ENCODE assay signal across 21 cellular contexts in genomic region chr7:159028456-159029401, GRCh38.
DNase-seq lines count a peak whose midpoint lies in the region; ATAC-seq, FAIRE-seq and TF ChIP-seq lines count a peak whose summit lies in the region.
"Had no signal": no experiment of that assay in that cellular context is flagged by ENCODE, and none has a peak within 500 bp of the region (broad histone marks: within the 10 kb centered on the region; RNA-seq: fewer than 3 reads in every experiment).

No MANE protein-coding gene starts in this region.

- BruUV-seq in K562 (replicated peaks; lab: Mats Ljungman, UMichigan): no TSS peak

- POLR2A ChIA-PET in activated naive CD8-positive, alpha-beta T cell treated with anti-CD3 and anti-CD28 coated beads, Interleukin-2, amount 10 ng/mL, durations not matched to agents 7 days and 5 days (lab: Charles Lee): no interaction called here
- POLR2A ChIA-PET in K562 (lab: Yijun Ruan, JAX): interaction anchor here (0.7 to 1.0 kb wide), 3 partner anchors 20 to 324 kb away, joined by 3 to 4 read pairs (median 3); partner anchors contain the start of gene NCAPG2

- H2AFZ ChIP-seq in K562 (ENCODE audit: low read depth, low read length): no peak overlapping the region

- H3K9me1 ChIP-seq in K562 (ENCODE audit: control insufficient read depth, insufficient read depth, low read length): no peaks in the 10 kb centered on the region

- CTCF ChIA-PET in K562 (lab: Yijun Ruan, JAX; ENCODE audit: low intra/inter-chr PET ratio): no interaction called here

- DNase-seq in activated naive CD8-positive, alpha-beta T cell treated with anti-CD3 and anti-CD28 coated beads, Interleukin-2, amount 10 ng/mL, durations not matched to agents 7 days and 5 days: peak; percentile 16
- no peak for DNase-seq in activated naive CD8-positive, alpha-beta T cell treated with anti-CD3 and anti-CD28 coated beads, Interleukin-2, amount 50 U/mL, for 24 hours
- DNase-seq in K562 (ENCODE audit: extremely low read depth in 1 of 4, low spot score in 3 of 4) (no peak), mesenteric fat pad (ENCODE audit: low spot score) (peak; percentile 78), transverse colon (peak; percentile 7), NCI-H1694 (lab: John Stamatoyannopoulos, UW) (no peak), amygdala (lab: John Stamatoyannopoulos, UW) (no peak)
- DNase-seq: activated CD4-positive, alpha-beta T cell treated with anti-CD3 and anti-CD28 coated beads, Interleukin-2, amount 10 ng/mL, durations not matched to agents 7 days and 5 days; CD4-positive, CD25-positive, alpha-beta regulatory T cell; HFFc6; lower lobe of right lung; NCI-H1436 treated with DMSO at 0.1 percent for 48 hours; SIG-M5; stimulated activated CD4-positive, alpha-beta T cell treated with anti-CD3 and anti-CD28 coated beads, Interleukin-2, amount 100 ng/mL, for 48 hours had no signal

- no peak for TF ChIP-seq RAD21 in K562 (CRISPR knock-in tag; conservative IDR thresholded peaks at IDR 0.05 in 1 of 2, IDR thresholded peaks at IDR 0.05 in 1 of 2)

- H3K4me3 Mint-ChIP-seq in activated naive CD8-positive, alpha-beta T cell treated with anti-CD3 and anti-CD28 coated beads, Interleukin-2, amount 10 ng/mL, durations not matched to agents 7 days and 5 days: no peak overlapping the region
- H3K4me3 Mint-ChIP-seq in activated naive CD8-positive, alpha-beta T cell treated with anti-CD3 and anti-CD28 coated beads, Interleukin-2, amount 50 U/mL, for 24 hours: no peak overlapping the region
- H3K4me3 Mint-ChIP-seq: activated CD4-positive, alpha-beta T cell treated with anti-CD3 and anti-CD28 coated beads, Interleukin-2, amount 10 ng/mL, durations not matched to agents 7 days and 5 days; activated T-helper 1 cell treated with anti-CD3 and anti-CD28 coated beads, Interleukin-12 subunit alpha, Interleukin-12 subunit beta, Interleukin-2, Interleukin-4 antibody, amounts not matched to agents 30 ng/mL and 10 ng/mL and 1 ng/mL, durations not matched to agents 14 hours and 24 hours and 36 hours; CD4-positive, CD25-positive, alpha-beta regulatory T cell; stimulated activated naive CD8-positive, alpha-beta T cell treated with anti-CD3 and anti-CD28 coated beads, Interleukin-15, amount 100 ng/mL, for 72 hours had no signal

- TF ChIP-seq CTCF in K562 (IDR thresholded peaks at IDR 0.05 in 2 of 3, conservative IDR thresholded peaks at IDR 0.05 in 1 of 3; ENCODE audit: insufficient read depth in 2 of 3, low read depth in 1 of 3, low read length in 3 of 3) (no peak), transverse colon (IDR thresholded peaks at IDR 0.05) (no peak)

- H3K4me1 ChIP-seq in K562 (replicated peaks in 1 of 2; ENCODE audit: control insufficient read depth in 2 of 2, insufficient read depth in 2 of 2, low read length in 2 of 2): peaks cover 3 to 56% of the 10 kb centered on the region in 2 experiments; a peak in 4 of 5 replicates
- peaks cover 0 to 20% (median 8%) of the 10 kb centered on the region in 4 donors for H3K4me1 ChIP-seq in transverse colon
- H3K4me1 ChIP-seq: lower lobe of right lung, uterus had no signal

- H3K27ac ChIP-seq in K562 (ENCODE audit: extremely low read depth, low read depth, low read length) (no peak overlapping the region), transverse colon (no peak overlapping the region)
- H3K27ac ChIP-seq: cardiac muscle cell, lower lobe of right lung had no signal

- in situ Hi-C loops in K562 (cut with MboI) (no loop called here), transverse colon (cut with MboI; ENCODE audit: low pct_ligation_motif_present in 1 of 4, low pct_unique_long_range_greater_than_20kb in 1 of 4, low sequenced_read_pairs in 3 of 4) (no loop called here)

- H3K27me3 Mint-ChIP-seq in activated naive CD8-positive, alpha-beta T cell treated with anti-CD3 and anti-CD28 coated beads, Interleukin-2, amount 10 ng/mL, durations not matched to agents 7 days and 5 days: peaks cover 22% of the 10 kb centered on the region
- peaks cover 28% of the 10 kb centered on the region for H3K27me3 Mint-ChIP-seq in activated naive CD8-positive, alpha-beta T cell treated with anti-CD3 and anti-CD28 coated beads, Interleukin-2, amount 50 U/mL, for 24 hours

- ATAC-seq in activated naive CD8-positive, alpha-beta T cell treated with anti-CD3 and anti-CD28 coated beads, Interleukin-2, amount 10 ng/mL, durations not matched to agents 7 days and 5 days (ENCODE audit: low read depth): no peak
- ATAC-seq in activated naive CD8-positive, alpha-beta T cell treated with anti-CD3 and anti-CD28 coated beads, Interleukin-2, amount 50 U/mL, for 24 hours: no peak
- ATAC-seq in K562: no peak
- ATAC-seq in HG03159 (IDR thresholded peaks at IDR 0.05; ENCODE audit: unreplicated experiment): no peak
- ATAC-seq: stimulated activated naive CD8-positive, alpha-beta T cell treated with anti-CD3 and anti-CD28 coated beads, Interleukin-15, amount 100 ng/mL, for 72 hours had no signal

- H3K4me3 ChIP-seq in K562 (no peak overlapping the region), transverse colon (no peak overlapping the region)
- H3K4me3 ChIP-seq: cardiac muscle cell, lower lobe of right lung, ovary, uterus had no signal

- no peak for TF ChIP-seq POLR2A in K562 (conservative IDR thresholded peaks at IDR 0.05)
- no peak for TF ChIP-seq POLR2A in transverse colon (IDR thresholded peaks at IDR 0.05)

- H3K4me2 ChIP-seq in K562 (ENCODE audit: insufficient read depth, low read length): no peak overlapping the region

- H3K27ac Mint-ChIP-seq in activated naive CD8-positive, alpha-beta T cell treated with anti-CD3 and anti-CD28 coated beads, Interleukin-2, amount 10 ng/mL, durations not matched to agents 7 days and 5 days: no peak overlapping the region
- no peak overlapping the region for H3K27ac Mint-ChIP-seq in activated naive CD8-positive, alpha-beta T cell treated with anti-CD3 and anti-CD28 coated beads, Interleukin-2, amount 50 U/mL, for 24 hours
- H3K27ac Mint-ChIP-seq: activated CD4-positive, alpha-beta T cell treated with anti-CD3 and anti-CD28 coated beads, Interleukin-2, amount 10 ng/mL, durations not matched to agents 7 days and 5 days; activated T-helper 1 cell treated with anti-CD3 and anti-CD28 coated beads, Interleukin-12 subunit alpha, Interleukin-12 subunit beta, Interleukin-2, Interleukin-4 antibody, amounts not matched to agents 30 ng/mL and 10 ng/mL and 1 ng/mL, durations not matched to agents 14 hours and 24 hours and 36 hours; CD4-positive, CD25-positive, alpha-beta regulatory T cell; HFFc6; stimulated activated naive CD8-positive, alpha-beta T cell treated with anti-CD3 and anti-CD28 coated beads, Interleukin-15, amount 100 ng/mL, for 72 hours had no signal

- no peaks in the 10 kb centered on the region for H3K36me3 Mint-ChIP-seq in activated naive CD8-positive, alpha-beta T cell treated with anti-CD3 and anti-CD28 coated beads, Interleukin-2, amount 10 ng/mL, durations not matched to agents 7 days and 5 days
- no peaks in the 10 kb centered on the region for H3K36me3 Mint-ChIP-seq in activated naive CD8-positive, alpha-beta T cell treated with anti-CD3 and anti-CD28 coated beads, Interleukin-2, amount 50 U/mL, for 24 hours (ENCODE audit: low read depth)
- H3K36me3 Mint-ChIP-seq: CD4-positive, CD25-positive, alpha-beta regulatory T cell had no signal

- no peaks in the 10 kb centered on the region for H3K9me3 Mint-ChIP-seq in activated naive CD8-positive, alpha-beta T cell treated with anti-CD3 and anti-CD28 coated beads, Interleukin-2, amount 10 ng/mL, durations not matched to agents 7 days and 5 days
- H3K9me3 Mint-ChIP-seq in activated naive CD8-positive, alpha-beta T cell treated with anti-CD3 and anti-CD28 coated beads, Interleukin-2, amount 50 U/mL, for 24 hours: no peaks in the 10 kb centered on the region
- H3K9me3 Mint-ChIP-seq: activated CD4-positive, alpha-beta T cell treated with anti-CD3 and anti-CD28 coated beads, Interleukin-2, amount 10 ng/mL, durations not matched to agents 7 days and 5 days; activated T-helper 1 cell treated with anti-CD3 and anti-CD28 coated beads, Interleukin-12 subunit alpha, Interleukin-12 subunit beta, Interleukin-2, Interleukin-4 antibody, amounts not matched to agents 30 ng/mL and 10 ng/mL and 1 ng/mL, durations not matched to agents 14 hours and 24 hours and 36 hours; stimulated activated naive CD8-positive, alpha-beta T cell treated with anti-CD3 and anti-CD28 coated beads, Interleukin-15, amount 100 ng/mL, for 72 hours had no signal

- H3K79me2 ChIP-seq in K562 (ENCODE audit: control insufficient read depth, insufficient read depth, low read length): no peaks in the 10 kb centered on the region

- H3K36me3 ChIP-seq in K562 (ENCODE audit: control insufficient read depth, insufficient read depth, low read length): peaks cover 9% of the 10 kb centered on the region; the same call in 2 of the 3 replicates
- no peaks in the 10 kb centered on the region for H3K36me3 ChIP-seq in transverse colon
- H3K36me3 ChIP-seq: cardiac muscle cell, lower lobe of right lung, ovary, uterus had no signal

- FAIRE-seq in K562 (lab: Jason Lieb, UNC): no peak
- FAIRE-seq: small intestine had no signal

- H3K9ac ChIP-seq in K562 (ENCODE audit: insufficient read depth in 1 of 2, low read depth in 2 of 2, low read length in 2 of 2): no peak overlapping the region

- H3K9me3 ChIP-seq in K562 (replicated peaks; ENCODE audit: control insufficient read depth, insufficient read depth, low read depth, low read length) (no peaks in the 10 kb centered on the region), transverse colon (no peaks in the 10 kb centered on the region)
- H3K9me3 ChIP-seq: lower lobe of right lung, ovary, uterus had no signal

- 0 out of 2 replicates have a peak, but pooled peaks cover 3% of the 10 kb centered on the region for H4K20me1 ChIP-seq in K562 (replicated peaks; ENCODE audit: control insufficient read depth, insufficient read depth, low read length)

- no peaks in the 10 kb centered on the region for H3K4me1 Mint-ChIP-seq in activated naive CD8-positive, alpha-beta T cell treated with anti-CD3 and anti-CD28 coated beads, Interleukin-2, amount 10 ng/mL, durations not matched to agents 7 days and 5 days
- H3K4me1 Mint-ChIP-seq in activated naive CD8-positive, alpha-beta T cell treated with anti-CD3 and anti-CD28 coated beads, Interleukin-2, amount 50 U/mL, for 24 hours: peaks cover 4% of the 10 kb centered on the region

- TF ChIP-seq EP300 in K562 (IDR thresholded peaks at IDR 0.05; ENCODE audit: low read length): no peak
- no peak for TF ChIP-seq EP300 in transverse colon (IDR thresholded peaks at IDR 0.05; ENCODE audit: low read depth)

- H3K27me3 ChIP-seq in K562 (ENCODE audit: control insufficient read depth in 2 of 2, insufficient read depth in 2 of 2, low read length in 2 of 2) (peaks cover 10 to 66% of the 10 kb centered on the region in 2 experiments; a peak in 4 of 5 replicates), transverse colon (peaks cover 16% of the 10 kb centered on the region)
- H3K27me3 ChIP-seq: cardiac muscle cell, ovary, uterus had no signal

- 56% methylated on average over 28 of the region's 28 CpGs for whole genome bisulfite sequencing in K562 (ENCODE audit: insufficient coverage, low coverage, missing lambda C conversion rate)
- 83 to 90% methylated on average over 7 to 28 of the region's 28 CpGs for WGBS in transverse colon (ENCODE audit: low coverage in 1 of 2), 2 donors

- intact Hi-C loops in K562 (cut with micrococcal nuclease): no loop called here
- intact Hi-C loops in transverse colon (cut with DNase I; ENCODE audit: low total_unique reads): no loop called here

Comparison
In these comparisons a context has a peak if more than half of its experiments do, and no peak if none do; other contexts are left out.
1. DNase-seq: peak in activated naive CD8-positive, alpha-beta T cell treated with anti-CD3 and anti-CD28 coated beads, Interleukin-2, amount 10 ng/mL, durations not matched to agents 7 days and 5 days (single experiment), mesenteric fat pad (single experiment) and transverse colon (single experiment); none in activated naive CD8-positive, alpha-beta T cell treated with anti-CD3 and anti-CD28 coated beads, Interleukin-2, amount 50 U/mL, for 24 hours (single experiment), K562 (0 of 4), NCI-H1694 (single experiment) and amygdala (0 of 56).